Comparison of ENCODE assay signal across 4 cellular contexts in the genomic region with DNA sequence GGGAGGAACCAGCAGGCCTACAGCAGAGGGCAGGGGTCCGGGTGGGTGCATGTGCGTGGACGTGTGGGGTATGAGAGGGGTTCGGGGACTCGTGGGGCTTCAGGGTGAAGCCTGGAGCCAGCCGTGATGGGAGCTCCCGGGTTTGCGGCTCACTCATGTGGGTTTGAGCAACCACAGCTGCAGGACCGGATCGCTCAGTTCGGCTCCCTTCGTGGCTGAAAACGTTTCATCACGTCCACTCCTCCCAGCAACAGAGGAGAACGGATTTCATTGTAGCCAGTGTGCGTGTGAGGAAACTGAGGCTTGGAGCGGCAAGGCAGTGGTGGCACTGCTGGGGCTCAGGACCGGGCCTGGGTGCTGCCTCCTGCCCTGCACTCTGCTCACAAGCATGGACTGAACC. TPM values are rescaled to one million over a fixed set of nuclear protein-coding genes. Genes with fewer than 3 reads are reported as not detected.
"Had no signal": no experiment of that assay in that cellular context is flagged by ENCODE, and none has a peak within 500 bp of the region (broad histone marks: within the 10 kb centered on the region; RNA-seq: fewer than 3 reads in every experiment).

No MANE protein-coding gene starts in this region.

- ATAC-seq: GM12878 had no signal

- DNase-seq: GDM1, GF-D8 had no signal

RNA-seq across cellular contexts. Expression of a gene that starts 10.6 kb away (rescaled TPM):
- total RNA-seq: G401 had no signal

RNA-seq across cellular contexts. Expression of a gene that starts 12.1 kb away (rescaled TPM):
- total RNA-seq: G401, GM12878 had no signal

RNA-seq across cellular contexts. Expression of a gene that starts 59.5 kb away (rescaled TPM):
- total RNA-seq: G401 had no signal
